In genomic region chr16:10206215-10206614, GRCh38 we compare ENCODE assay signal across 15 cellular contexts. TPM values are rescaled to one million over a fixed set of nuclear protein-coding genes. Genes with fewer than 3 reads are reported as not detected.
DNase-seq lines count a peak whose midpoint lies in the region; ATAC-seq lines count a peak whose summit lies in the region.
"Had no signal": no experiment of that assay in that cellular context is flagged by ENCODE, and none has a peak within 500 bp of the region (broad histone marks: within the 10 kb centered on the region; RNA-seq: fewer than 3 reads in every experiment).

No MANE protein-coding gene starts in this region.

- H3K4me1 Mint-ChIP-seq in activated T-cell treated with anti-CD3 and anti-CD28 coated beads, Interleukin-2, amount 50 U/mL, for 72 hours (ENCODE audit: low read depth) = no peaks in the 10 kb centered on the region
- H3K4me1 Mint-ChIP-seq in activated T-cell treated with anti-CD3 and anti-CD28 coated beads, Interleukin-2, amount 50 U/mL, for 24 hours (ENCODE audit: low read depth) = no peaks in the 10 kb centered on the region

- ATAC-seq in activated T-cell treated with anti-CD3 and anti-CD28 coated beads, Interleukin-2, amount 50 U/mL, for 72 hours (replicated peaks in 1 of 2) = peak; percentile 39 to 62
- ATAC-seq in GM21529 (IDR thresholded peaks at IDR 0.05; ENCODE audit: unreplicated experiment) = peak; percentile 76
- peak; percentile 67 for ATAC-seq in HG03439 (IDR thresholded peaks at IDR 0.05; ENCODE audit: unreplicated experiment)

- H3K27ac Mint-ChIP-seq in activated T-cell treated with anti-CD3 and anti-CD28 coated beads, Interleukin-2, amount 50 U/mL, for 72 hours = no peak overlapping the region
- H3K27ac Mint-ChIP-seq in activated T-cell treated with anti-CD3 and anti-CD28 coated beads, Interleukin-2, amount 50 U/mL, for 24 hours = no peak overlapping the region
- H3K27ac Mint-ChIP-seq: activated naive CD8-positive, alpha-beta T cell; T-helper 1 cell treated with Interleukin-12 subunit alpha and Interleukin-12 subunit beta and Interleukin-4 antibody, amounts not matched to agents 30 μg/mL and 1 μg/mL, for 36 hours had no signal

- peaks cover 6% of the 10 kb centered on the region for H3K27me3 Mint-ChIP-seq in activated T-cell treated with anti-CD3 and anti-CD28 coated beads, Interleukin-2, amount 50 U/mL, for 72 hours (ENCODE audit: low read depth)
- H3K27me3 Mint-ChIP-seq in activated T-cell treated with anti-CD3 and anti-CD28 coated beads, Interleukin-2, amount 50 U/mL, for 24 hours = peaks cover 12% of the 10 kb centered on the region

- H3K9me3 Mint-ChIP-seq in activated T-cell treated with anti-CD3 and anti-CD28 coated beads, Interleukin-2, amount 50 U/mL, for 72 hours = peaks cover 0 to 1% of the 10 kb centered on the region in 2 donors
- peaks cover 3% of the 10 kb centered on the region for H3K9me3 Mint-ChIP-seq in activated T-cell treated with anti-CD3 and anti-CD28 coated beads, Interleukin-2, amount 50 U/mL, for 24 hours
- H3K9me3 Mint-ChIP-seq: T-helper 1 cell treated with Interleukin-12 subunit alpha and Interleukin-12 subunit beta and Interleukin-4 antibody, amounts not matched to agents 30 μg/mL and 1 μg/mL, for 36 hours had no signal

- no peak for DNase-seq in activated T-cell treated with anti-CD3 and anti-CD28 coated beads, Interleukin-2, amount 50 U/mL, for 72 hours
- no peak for DNase-seq in activated T-cell treated with anti-CD3 and anti-CD28 coated beads, Interleukin-2, amount 50 U/mL, for 24 hours
- DNase-seq in renal cortical epithelial cell (ENCODE audit: low read depth) = peak; percentile 11
- DNase-seq in NCI-H510A treated with DMSO at 0.1 percent for 48 hours (lab: John Stamatoyannopoulos, UW) = no peak
- no peak for DNase-seq in germinal center (ENCODE audit: low spot score)
- no peak for DNase-seq in 8988T
- DNase-seq: activated CD4-positive, CD25-positive, alpha-beta regulatory T cell; activated CD8-positive, alpha-beta memory T cell treated with anti-CD3 and anti-CD28 coated beads, Interleukin-2, amount 50 U/mL, for 48 hours; effector CD4-positive, alpha-beta T cell; naive B cell; NCI-H82 had no signal

- no peak overlapping the region for H3K4me3 Mint-ChIP-seq in activated T-cell treated with anti-CD3 and anti-CD28 coated beads, Interleukin-2, amount 50 U/mL, for 72 hours
- no peak overlapping the region for H3K4me3 Mint-ChIP-seq in activated T-cell treated with anti-CD3 and anti-CD28 coated beads, Interleukin-2, amount 50 U/mL, for 24 hours
- H3K4me3 Mint-ChIP-seq: activated naive CD8-positive, alpha-beta T cell; T-helper 1 cell treated with Interleukin-12 subunit alpha and Interleukin-12 subunit beta and Interleukin-4 antibody, amounts not matched to agents 30 μg/mL and 1 μg/mL, for 36 hours had no signal

- H3K36me3 Mint-ChIP-seq in activated T-cell treated with anti-CD3 and anti-CD28 coated beads, Interleukin-2, amount 50 U/mL, for 72 hours (ENCODE audit: insufficient read depth in 2 of 2) = no peaks in the 10 kb centered on the region
- H3K36me3 Mint-ChIP-seq in activated T-cell treated with anti-CD3 and anti-CD28 coated beads, Interleukin-2, amount 50 U/mL, for 24 hours (ENCODE audit: low read depth) = no peaks in the 10 kb centered on the region
- H3K36me3 Mint-ChIP-seq: activated naive CD8-positive, alpha-beta T cell had no signal

RNA-seq across cellular contexts. Expression of gene GRIN2A, which starts 24.0 kb away (rescaled TPM):
- not detected for total RNA-seq in activated T-cell treated with anti-CD3 and anti-CD28 coated beads, Interleukin-2, amount 50 U/mL, for 72 hours
- 0.15 and 0.87 TPM in 2 replicates for total RNA-seq in renal cortical epithelial cell
